ENCODE assay signal across 8 cellular contexts in genomic region chr15:70504305-70504951, GRCh38.
A peak's percentile ranks its signal among the peaks of the same experiment; 100 is the strongest.
DNase-seq lines count a peak whose midpoint lies in the region; ATAC-seq and TF ChIP-seq lines count a peak whose summit lies in the region.

No MANE protein-coding gene starts in this region.

- H3K4me3 Mint-ChIP-seq in T-helper 1 cell treated with Interleukin-12 subunit alpha and Interleukin-12 subunit beta and Interleukin-4 antibody, amounts not matched to agents 30 μg/mL and 1 μg/mL, for 36 hours, result peak overlapping the region; percentile 45
- peak overlapping the region; percentile 36 to 66 for H3K4me3 Mint-ChIP-seq in stimulated activated naive B cell treated with anti-CD40 and anti-IgM and Interleukin-4, amounts not matched to agents 10 μg/mL and 1 μg/mL and 100 μg/mL, for 72 hours
- H3K4me3 Mint-ChIP-seq in WTC11, result no peak overlapping the region

- peak overlapping the region; percentile 58 for H3K27ac Mint-ChIP-seq in T-helper 1 cell treated with Interleukin-12 subunit alpha and Interleukin-12 subunit beta and Interleukin-4 antibody, amounts not matched to agents 30 μg/mL and 1 μg/mL, for 36 hours
- peak overlapping the region; percentile 95 for H3K27ac Mint-ChIP-seq in stimulated activated naive B cell treated with anti-CD40 and anti-IgM and Interleukin-4, amounts not matched to agents 10 μg/mL and 1 μg/mL and 100 μg/mL, for 72 hours
- no peak overlapping the region for H3K27ac Mint-ChIP-seq in WTC11

- in situ Hi-C loops in Caki2 (cut with HindIII; ENCODE audit: low pct_unique_long_range_greater_than_20kb, low sequenced_read_pairs), result no loop called here

- CTCF ChIA-PET in WTC11 (lab: Charles Lee), result interaction anchor here (0.7 to 2.2 kb wide), 12 partner anchors 12 to 901 kb away, joined by 3 to 9 read pairs (median 3); no protein-coding TSS in a partner anchor

- no peak for TF ChIP-seq CTCF in WTC11 (IDR thresholded peaks at IDR 0.05)

- DNase-seq in Caki2 (ENCODE audit: low read depth) (peak; percentile 50), glomerular visceral epithelial cell (ENCODE audit: extremely low spot score) (peak; percentile 72), WTC11 (ENCODE audit: low spot score) (no peak)
- peak; percentile 74 for DNase-seq in stimulated activated naive B cell treated with anti-CD40 and anti-IgM and Interleukin-4, amounts not matched to agents 10 μg/mL and 1 μg/mL and 100 μg/mL, for 72 hours
- DNase-seq in activated effector memory CD4-positive, alpha-beta T cell treated with anti-CD3 and anti-CD28 coated beads, Interleukin-2, amount 50 U/mL, for 16 hours, result no peak

- H3K27me3 Mint-ChIP-seq in T-helper 1 cell treated with Interleukin-12 subunit alpha and Interleukin-12 subunit beta and Interleukin-4 antibody, amounts not matched to agents 30 μg/mL and 1 μg/mL, for 36 hours (ENCODE audit: low read depth), result no peaks in the 10 kb centered on the region
- H3K27me3 Mint-ChIP-seq in stimulated activated naive B cell treated with anti-CD40 and anti-IgM and Interleukin-4, amounts not matched to agents 10 μg/mL and 1 μg/mL and 100 μg/mL, for 72 hours, result peaks cover 4 to 17% of the 10 kb centered on the region in 2 donors
- H3K27me3 Mint-ChIP-seq in WTC11 (ENCODE audit: low read depth), result no peaks in the 10 kb centered on the region

- POLR2A ChIA-PET in WTC11 (lab: Charles Lee), result no interaction called here

- peaks cover 7% of the 10 kb centered on the region for H3K36me3 Mint-ChIP-seq in T-helper 1 cell treated with Interleukin-12 subunit alpha and Interleukin-12 subunit beta and Interleukin-4 antibody, amounts not matched to agents 30 μg/mL and 1 μg/mL, for 36 hours (ENCODE audit: low read depth)
- peaks cover 3 to 5% of the 10 kb centered on the region in 2 donors for H3K36me3 Mint-ChIP-seq in stimulated activated naive B cell treated with anti-CD40 and anti-IgM and Interleukin-4, amounts not matched to agents 10 μg/mL and 1 μg/mL and 100 μg/mL, for 72 hours
- H3K36me3 Mint-ChIP-seq in WTC11, result peaks cover 5% of the 10 kb centered on the region; the same call in 1 of the 2 replicates

- peaks cover 7% of the 10 kb centered on the region for H3K9me3 Mint-ChIP-seq in T-helper 1 cell treated with Interleukin-12 subunit alpha and Interleukin-12 subunit beta and Interleukin-4 antibody, amounts not matched to agents 30 μg/mL and 1 μg/mL, for 36 hours
- peaks cover 0 to 3% of the 10 kb centered on the region in 2 donors for H3K9me3 Mint-ChIP-seq in stimulated activated naive B cell treated with anti-CD40 and anti-IgM and Interleukin-4, amounts not matched to agents 10 μg/mL and 1 μg/mL and 100 μg/mL, for 72 hours
- peaks cover 11% of the 10 kb centered on the region for H3K9me3 Mint-ChIP-seq in WTC11

- peaks cover 67% of the 10 kb centered on the region for H3K4me1 Mint-ChIP-seq in T-helper 1 cell treated with Interleukin-12 subunit alpha and Interleukin-12 subunit beta and Interleukin-4 antibody, amounts not matched to agents 30 μg/mL and 1 μg/mL, for 36 hours (ENCODE audit: low read depth)
- H3K4me1 Mint-ChIP-seq in stimulated activated naive B cell treated with anti-CD40 and anti-IgM and Interleukin-4, amounts not matched to agents 10 μg/mL and 1 μg/mL and 100 μg/mL, for 72 hours, result peaks cover 59 to 62% of the 10 kb centered on the region in 2 donors
- H3K4me1 Mint-ChIP-seq in WTC11, result peaks cover 41% of the 10 kb centered on the region

- ATAC-seq in GM19043 (IDR thresholded peaks at IDR 0.05; ENCODE audit: low read depth, unreplicated experiment), result peak; percentile 53
- peak; percentile 53 for ATAC-seq in HG03196 (IDR thresholded peaks at IDR 0.05; ENCODE audit: unreplicated experiment)
- peak; percentile 55 to 69 for ATAC-seq in stimulated activated naive B cell treated with anti-CD40 and anti-IgM and Interleukin-4, amounts not matched to agents 10 μg/mL and 1 μg/mL and 100 μg/mL, for 72 hours (replicated peaks)
- no peak for ATAC-seq in WTC11

TF ChIP-seq in WTC11, 78 proteins besides CTCF, POLR2A, EP300 and RAD21 (continues in another document):
- TF ChIP-seq ZNF281 (CRISPR knock-in tag; IDR thresholded peaks at IDR 0.05) (no peak), USF2 (CRISPR knock-in tag; IDR thresholded peaks at IDR 0.05) (no peak), AR (CRISPR knock-in tag; IDR thresholded peaks at IDR 0.05) (no peak), ATF6 (CRISPR knock-in tag; IDR thresholded peaks at IDR 0.05) (no peak), NR2C2 (CRISPR knock-in tag; IDR thresholded peaks at IDR 0.05) (no peak), GABPB1 (CRISPR knock-in tag; IDR thresholded peaks at IDR 0.05) (no peak), KAT7 (CRISPR knock-in tag; IDR thresholded peaks at IDR 0.05; ENCODE audit: borderline replicate concordance) (no peak), RELA (CRISPR knock-in tag; IDR thresholded peaks at IDR 0.05; ENCODE audit: borderline replicate concordance) (no peak)

Comparison
In these comparisons a context has a peak if more than half of its experiments do, and no peak if none do; other contexts are left out.
1. DNase-seq: peak in Caki2 (single experiment), glomerular visceral epithelial cell (single experiment) and stimulated activated naive B cell treated with anti-CD40 and anti-IgM and Interleukin-4, amounts not matched to agents 10 μg/mL and 1 μg/mL and 100 μg/mL, for 72 hours (single experiment); none in activated effector memory CD4-positive, alpha-beta T cell treated with anti-CD3 and anti-CD28 coated beads, Interleukin-2, amount 50 U/mL, for 16 hours (single experiment) and WTC11 (single experiment).